ENCODE assay signal across 1 cellular context in the genomic region with DNA sequence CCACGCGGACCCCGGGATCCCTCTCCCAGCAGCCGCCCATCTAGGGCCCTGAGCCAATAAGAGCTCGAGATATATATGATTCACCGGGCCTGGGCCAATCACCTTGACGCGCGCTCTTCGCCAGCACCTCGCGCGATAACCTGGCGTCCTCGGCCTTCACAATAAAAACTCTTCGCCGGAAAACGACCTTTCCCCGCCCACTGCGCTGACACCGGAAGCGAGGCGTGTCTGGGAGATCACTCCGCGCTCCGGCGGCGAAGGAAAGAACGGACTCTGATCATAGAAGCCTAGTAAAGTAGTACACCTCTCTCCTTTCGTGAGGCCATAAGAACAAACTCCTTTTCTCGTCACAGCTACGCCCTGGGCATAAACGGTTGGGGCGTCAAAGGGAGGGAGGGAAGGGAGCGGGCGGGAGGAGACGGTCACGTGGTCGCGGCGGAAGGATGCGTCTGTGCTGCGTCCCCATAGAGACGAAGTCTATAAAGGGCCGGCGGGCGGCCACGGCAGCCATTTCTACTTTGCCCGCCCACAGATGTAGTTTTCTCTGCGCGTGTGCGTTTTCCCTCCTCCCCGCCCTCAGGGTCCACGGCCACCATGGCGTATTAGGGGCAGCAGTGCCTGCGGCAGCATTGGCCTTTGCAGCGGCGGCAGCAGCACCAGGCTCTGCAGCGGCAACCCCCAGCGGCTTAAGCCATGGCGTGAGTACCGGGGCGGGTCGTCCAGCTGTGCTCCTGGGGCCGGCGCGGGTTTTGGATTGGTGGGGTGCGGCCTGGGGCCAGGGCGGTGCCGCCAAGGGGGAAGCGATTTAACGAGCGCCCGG.
TF ChIP-seq lines count a peak whose summit lies in the region.

A gene with protein sequence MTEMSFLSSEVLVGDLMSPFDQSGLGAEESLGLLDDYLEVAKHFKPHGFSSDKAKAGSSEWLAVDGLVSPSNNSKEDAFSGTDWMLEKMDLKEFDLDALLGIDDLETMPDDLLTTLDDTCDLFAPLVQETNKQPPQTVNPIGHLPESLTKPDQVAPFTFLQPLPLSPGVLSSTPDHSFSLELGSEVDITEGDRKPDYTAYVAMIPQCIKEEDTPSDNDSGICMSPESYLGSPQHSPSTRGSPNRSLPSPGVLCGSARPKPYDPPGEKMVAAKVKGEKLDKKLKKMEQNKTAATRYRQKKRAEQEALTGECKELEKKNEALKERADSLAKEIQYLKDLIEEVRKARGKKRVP (plus strand): TSS at position 509 of the 820 bp plus-strand sequence. CDS start 884 bp downstream, outside the sequence.

TF ChIP-seq in GM12878, 131 proteins besides CTCF, POLR2A, EP300 and RAD21 (continued from another document):
- TF ChIP-seq, protein P1, sequence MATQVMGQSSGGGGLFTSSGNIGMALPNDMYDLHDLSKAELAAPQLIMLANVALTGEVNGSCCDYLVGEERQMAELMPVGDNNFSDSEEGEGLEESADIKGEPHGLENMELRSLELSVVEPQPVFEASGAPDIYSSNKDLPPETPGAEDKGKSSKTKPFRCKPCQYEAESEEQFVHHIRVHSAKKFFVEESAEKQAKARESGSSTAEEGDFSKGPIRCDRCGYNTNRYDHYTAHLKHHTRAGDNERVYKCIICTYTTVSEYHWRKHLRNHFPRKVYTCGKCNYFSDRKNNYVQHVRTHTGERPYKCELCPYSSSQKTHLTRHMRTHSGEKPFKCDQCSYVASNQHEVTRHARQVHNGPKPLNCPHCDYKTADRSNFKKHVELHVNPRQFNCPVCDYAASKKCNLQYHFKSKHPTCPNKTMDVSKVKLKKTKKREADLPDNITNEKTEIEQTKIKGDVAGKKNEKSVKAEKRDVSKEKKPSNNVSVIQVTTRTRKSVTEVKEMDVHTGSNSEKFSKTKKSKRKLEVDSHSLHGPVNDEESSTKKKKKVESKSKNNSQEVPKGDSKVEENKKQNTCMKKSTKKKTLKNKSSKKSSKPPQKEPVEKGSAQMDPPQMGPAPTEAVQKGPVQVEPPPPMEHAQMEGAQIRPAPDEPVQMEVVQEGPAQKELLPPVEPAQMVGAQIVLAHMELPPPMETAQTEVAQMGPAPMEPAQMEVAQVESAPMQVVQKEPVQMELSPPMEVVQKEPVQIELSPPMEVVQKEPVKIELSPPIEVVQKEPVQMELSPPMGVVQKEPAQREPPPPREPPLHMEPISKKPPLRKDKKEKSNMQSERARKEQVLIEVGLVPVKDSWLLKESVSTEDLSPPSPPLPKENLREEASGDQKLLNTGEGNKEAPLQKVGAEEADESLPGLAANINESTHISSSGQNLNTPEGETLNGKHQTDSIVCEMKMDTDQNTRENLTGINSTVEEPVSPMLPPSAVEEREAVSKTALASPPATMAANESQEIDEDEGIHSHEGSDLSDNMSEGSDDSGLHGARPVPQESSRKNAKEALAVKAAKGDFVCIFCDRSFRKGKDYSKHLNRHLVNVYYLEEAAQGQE (IDR thresholded peaks at IDR 0.05; ENCODE audit: low read depth, low read length) = peak; percentile 37; the same call in 1 of the 2 replicates
- peak; percentile 98 for TF ChIP-seq SMAD1 (IDR thresholded peaks at IDR 0.05; ENCODE audit: low read depth, partially characterized antibody)
- TF ChIP-seq, protein P2, sequence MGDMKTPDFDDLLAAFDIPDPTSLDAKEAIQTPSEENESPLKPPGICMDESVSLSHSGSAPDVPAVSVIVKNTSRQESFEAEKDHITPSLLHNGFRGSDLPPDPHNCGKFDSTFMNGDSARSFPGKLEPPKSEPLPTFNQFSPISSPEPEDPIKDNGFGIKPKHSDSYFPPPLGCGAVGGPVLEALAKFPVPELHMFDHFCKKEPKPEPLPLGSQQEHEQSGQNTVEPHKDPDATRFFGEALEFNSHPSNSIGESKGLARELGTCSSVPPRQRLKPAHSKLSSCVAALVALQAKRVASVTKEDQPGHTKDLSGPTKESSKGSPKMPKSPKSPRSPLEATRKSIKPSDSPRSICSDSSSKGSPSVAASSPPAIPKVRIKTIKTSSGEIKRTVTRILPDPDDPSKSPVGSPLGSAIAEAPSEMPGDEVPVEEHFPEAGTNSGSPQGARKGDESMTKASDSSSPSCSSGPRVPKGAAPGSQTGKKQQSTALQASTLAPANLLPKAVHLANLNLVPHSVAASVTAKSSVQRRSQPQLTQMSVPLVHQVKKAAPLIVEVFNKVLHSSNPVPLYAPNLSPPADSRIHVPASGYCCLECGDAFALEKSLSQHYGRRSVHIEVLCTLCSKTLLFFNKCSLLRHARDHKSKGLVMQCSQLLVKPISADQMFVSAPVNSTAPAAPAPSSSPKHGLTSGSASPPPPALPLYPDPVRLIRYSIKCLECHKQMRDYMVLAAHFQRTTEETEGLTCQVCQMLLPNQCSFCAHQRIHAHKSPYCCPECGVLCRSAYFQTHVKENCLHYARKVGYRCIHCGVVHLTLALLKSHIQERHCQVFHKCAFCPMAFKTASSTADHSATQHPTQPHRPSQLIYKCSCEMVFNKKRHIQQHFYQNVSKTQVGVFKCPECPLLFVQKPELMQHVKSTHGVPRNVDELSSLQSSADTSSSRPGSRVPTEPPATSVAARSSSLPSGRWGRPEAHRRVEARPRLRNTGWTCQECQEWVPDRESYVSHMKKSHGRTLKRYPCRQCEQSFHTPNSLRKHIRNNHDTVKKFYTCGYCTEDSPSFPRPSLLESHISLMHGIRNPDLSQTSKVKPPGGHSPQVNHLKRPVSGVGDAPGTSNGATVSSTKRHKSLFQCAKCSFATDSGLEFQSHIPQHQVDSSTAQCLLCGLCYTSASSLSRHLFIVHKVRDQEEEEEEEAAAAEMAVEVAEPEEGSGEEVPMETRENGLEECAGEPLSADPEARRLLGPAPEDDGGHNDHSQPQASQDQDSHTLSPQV (IDR thresholded peaks at IDR 0.05) = no peak; the same call in 1 of the 2 replicates
- TF ChIP-seq RB1 (IDR thresholded peaks at IDR 0.05; ENCODE audit: borderline replicate concordance) = peak; percentile 72; the same call in 1 of the 2 replicates
- TF ChIP-seq, protein P3, sequence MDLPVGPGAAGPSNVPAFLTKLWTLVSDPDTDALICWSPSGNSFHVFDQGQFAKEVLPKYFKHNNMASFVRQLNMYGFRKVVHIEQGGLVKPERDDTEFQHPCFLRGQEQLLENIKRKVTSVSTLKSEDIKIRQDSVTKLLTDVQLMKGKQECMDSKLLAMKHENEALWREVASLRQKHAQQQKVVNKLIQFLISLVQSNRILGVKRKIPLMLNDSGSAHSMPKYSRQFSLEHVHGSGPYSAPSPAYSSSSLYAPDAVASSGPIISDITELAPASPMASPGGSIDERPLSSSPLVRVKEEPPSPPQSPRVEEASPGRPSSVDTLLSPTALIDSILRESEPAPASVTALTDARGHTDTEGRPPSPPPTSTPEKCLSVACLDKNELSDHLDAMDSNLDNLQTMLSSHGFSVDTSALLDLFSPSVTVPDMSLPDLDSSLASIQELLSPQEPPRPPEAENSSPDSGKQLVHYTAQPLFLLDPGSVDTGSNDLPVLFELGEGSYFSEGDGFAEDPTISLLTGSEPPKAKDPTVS (IDR thresholded peaks at IDR 0.05; ENCODE audit: low read depth, low read length) = no peak
- TF ChIP-seq CREB1 (IDR thresholded peaks at IDR 0.05; ENCODE audit: low read depth) = no peak
- TF ChIP-seq, protein P4, sequence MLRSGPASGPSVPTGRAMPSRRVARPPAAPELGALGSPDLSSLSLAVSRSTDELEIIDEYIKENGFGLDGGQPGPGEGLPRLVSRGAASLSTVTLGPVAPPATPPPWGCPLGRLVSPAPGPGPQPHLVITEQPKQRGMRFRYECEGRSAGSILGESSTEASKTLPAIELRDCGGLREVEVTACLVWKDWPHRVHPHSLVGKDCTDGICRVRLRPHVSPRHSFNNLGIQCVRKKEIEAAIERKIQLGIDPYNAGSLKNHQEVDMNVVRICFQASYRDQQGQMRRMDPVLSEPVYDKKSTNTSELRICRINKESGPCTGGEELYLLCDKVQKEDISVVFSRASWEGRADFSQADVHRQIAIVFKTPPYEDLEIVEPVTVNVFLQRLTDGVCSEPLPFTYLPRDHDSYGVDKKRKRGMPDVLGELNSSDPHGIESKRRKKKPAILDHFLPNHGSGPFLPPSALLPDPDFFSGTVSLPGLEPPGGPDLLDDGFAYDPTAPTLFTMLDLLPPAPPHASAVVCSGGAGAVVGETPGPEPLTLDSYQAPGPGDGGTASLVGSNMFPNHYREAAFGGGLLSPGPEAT (IDR thresholded peaks at IDR 0.05; ENCODE audit: low read depth) = 0 out of 2 replicates have a peak, but pooled peaks have one; percentile 33
- peak; percentile 97 for TF ChIP-seq POLR2AphosphoS2 (IDR thresholded peaks at IDR 0.05; ENCODE audit: low read depth, low read length)
- TF ChIP-seq IKZF2 (IDR thresholded peaks at IDR 0.05) = peak in 1 of 2 experiments; percentile 11; a peak in 1 of 4 replicates
- no peak for TF ChIP-seq CBX3 (IDR thresholded peaks at IDR 0.05; ENCODE audit: borderline replicate concordance, low read depth)
- peak; percentile 99 for TF ChIP-seq CHD2 (IDR thresholded peaks at IDR 0.05; ENCODE audit: borderline replicate concordance, low read depth, low read length)
- TF ChIP-seq TARDBP (IDR thresholded peaks at IDR 0.05; ENCODE audit: borderline replicate concordance) = peak; percentile 90
- TF ChIP-seq KLF5 (IDR thresholded peaks at IDR 0.05; ENCODE audit: partially characterized antibody) = peak; percentile 89
- peak; percentile 87; the same call in 1 of the 2 replicates for TF ChIP-seq STAT1 (conservative IDR thresholded peaks at IDR 0.05)
- TF ChIP-seq, protein P5, sequence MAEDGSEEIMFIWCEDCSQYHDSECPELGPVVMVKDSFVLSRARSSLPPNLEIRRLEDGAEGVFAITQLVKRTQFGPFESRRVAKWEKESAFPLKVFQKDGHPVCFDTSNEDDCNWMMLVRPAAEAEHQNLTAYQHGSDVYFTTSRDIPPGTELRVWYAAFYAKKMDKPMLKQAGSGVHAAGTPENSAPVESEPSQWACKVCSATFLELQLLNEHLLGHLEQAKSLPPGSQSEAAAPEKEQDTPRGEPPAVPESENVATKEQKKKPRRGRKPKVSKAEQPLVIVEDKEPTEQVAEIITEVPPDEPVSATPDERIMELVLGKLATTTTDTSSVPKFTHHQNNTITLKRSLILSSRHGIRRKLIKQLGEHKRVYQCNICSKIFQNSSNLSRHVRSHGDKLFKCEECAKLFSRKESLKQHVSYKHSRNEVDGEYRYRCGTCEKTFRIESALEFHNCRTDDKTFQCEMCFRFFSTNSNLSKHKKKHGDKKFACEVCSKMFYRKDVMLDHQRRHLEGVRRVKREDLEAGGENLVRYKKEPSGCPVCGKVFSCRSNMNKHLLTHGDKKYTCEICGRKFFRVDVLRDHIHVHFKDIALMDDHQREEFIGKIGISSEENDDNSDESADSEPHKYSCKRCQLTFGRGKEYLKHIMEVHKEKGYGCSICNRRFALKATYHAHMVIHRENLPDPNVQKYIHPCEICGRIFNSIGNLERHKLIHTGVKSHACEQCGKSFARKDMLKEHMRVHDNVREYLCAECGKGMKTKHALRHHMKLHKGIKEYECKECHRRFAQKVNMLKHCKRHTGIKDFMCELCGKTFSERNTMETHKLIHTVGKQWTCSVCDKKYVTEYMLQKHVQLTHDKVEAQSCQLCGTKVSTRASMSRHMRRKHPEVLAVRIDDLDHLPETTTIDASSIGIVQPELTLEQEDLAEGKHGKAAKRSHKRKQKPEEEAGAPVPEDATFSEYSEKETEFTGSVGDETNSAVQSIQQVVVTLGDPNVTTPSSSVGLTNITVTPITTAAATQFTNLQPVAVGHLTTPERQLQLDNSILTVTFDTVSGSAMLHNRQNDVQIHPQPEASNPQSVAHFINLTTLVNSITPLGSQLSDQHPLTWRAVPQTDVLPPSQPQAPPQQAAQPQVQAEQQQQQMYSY (CRISPR knock-in tag; IDR thresholded peaks at IDR 0.05) = 0 out of 2 replicates have a peak, but pooled peaks have one; percentile 61
- TF ChIP-seq IRF4 (IDR thresholded peaks at IDR 0.05; ENCODE audit: low read depth, low read length) = 0 out of 2 replicates have a peak, but pooled peaks have one; percentile 8
- peak; percentile 98 for TF ChIP-seq YY1 (IDR thresholded peaks at IDR 0.05; ENCODE audit: low read depth, low read length)
- no peak for TF ChIP-seq CEBPB (IDR thresholded peaks at IDR 0.05; ENCODE audit: borderline replicate concordance in 1 of 2, low read depth in 2 of 2, low read length in 2 of 2)
- TF ChIP-seq MXI1 (IDR thresholded peaks at IDR 0.05; ENCODE audit: low read depth, low read length) = peak; percentile 34; the same call in 1 of the 2 replicates
- TF ChIP-seq, protein P6, sequence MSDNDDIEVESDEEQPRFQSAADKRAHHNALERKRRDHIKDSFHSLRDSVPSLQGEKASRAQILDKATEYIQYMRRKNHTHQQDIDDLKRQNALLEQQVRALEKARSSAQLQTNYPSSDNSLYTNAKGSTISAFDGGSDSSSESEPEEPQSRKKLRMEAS (IDR thresholded peaks at IDR 0.05; ENCODE audit: low read depth, low read length) = peak; percentile 67; the same call in 1 of the 2 replicates
- TF ChIP-seq, protein P7, sequence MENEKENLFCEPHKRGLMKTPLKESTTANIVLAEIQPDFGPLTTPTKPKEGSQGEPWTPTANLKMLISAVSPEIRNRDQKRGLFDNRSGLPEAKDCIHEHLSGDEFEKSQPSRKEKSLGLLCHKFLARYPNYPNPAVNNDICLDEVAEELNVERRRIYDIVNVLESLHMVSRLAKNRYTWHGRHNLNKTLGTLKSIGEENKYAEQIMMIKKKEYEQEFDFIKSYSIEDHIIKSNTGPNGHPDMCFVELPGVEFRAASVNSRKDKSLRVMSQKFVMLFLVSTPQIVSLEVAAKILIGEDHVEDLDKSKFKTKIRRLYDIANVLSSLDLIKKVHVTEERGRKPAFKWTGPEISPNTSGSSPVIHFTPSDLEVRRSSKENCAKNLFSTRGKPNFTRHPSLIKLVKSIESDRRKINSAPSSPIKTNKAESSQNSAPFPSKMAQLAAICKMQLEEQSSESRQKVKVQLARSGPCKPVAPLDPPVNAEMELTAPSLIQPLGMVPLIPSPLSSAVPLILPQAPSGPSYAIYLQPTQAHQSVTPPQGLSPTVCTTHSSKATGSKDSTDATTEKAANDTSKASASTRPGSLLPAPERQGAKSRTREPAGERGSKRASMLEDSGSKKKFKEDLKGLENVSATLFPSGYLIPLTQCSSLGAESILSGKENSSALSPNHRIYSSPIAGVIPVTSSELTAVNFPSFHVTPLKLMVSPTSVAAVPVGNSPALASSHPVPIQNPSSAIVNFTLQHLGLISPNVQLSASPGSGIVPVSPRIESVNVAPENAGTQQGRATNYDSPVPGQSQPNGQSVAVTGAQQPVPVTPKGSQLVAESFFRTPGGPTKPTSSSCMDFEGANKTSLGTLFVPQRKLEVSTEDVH (IDR thresholded peaks at IDR 0.05; ENCODE audit: low read depth, partially characterized antibody) = peak; percentile 84
- TF ChIP-seq FOXK2 (IDR thresholded peaks at IDR 0.05) = no peak
- TF ChIP-seq SP1 (IDR thresholded peaks at IDR 0.05; ENCODE audit: low read depth, low read length) = peak; percentile 90
TF ChIP-seq in GM12878: peak in this region for 77.
